27 cellular contexts compared by ENCODE assay signal in the genomic region with DNA sequence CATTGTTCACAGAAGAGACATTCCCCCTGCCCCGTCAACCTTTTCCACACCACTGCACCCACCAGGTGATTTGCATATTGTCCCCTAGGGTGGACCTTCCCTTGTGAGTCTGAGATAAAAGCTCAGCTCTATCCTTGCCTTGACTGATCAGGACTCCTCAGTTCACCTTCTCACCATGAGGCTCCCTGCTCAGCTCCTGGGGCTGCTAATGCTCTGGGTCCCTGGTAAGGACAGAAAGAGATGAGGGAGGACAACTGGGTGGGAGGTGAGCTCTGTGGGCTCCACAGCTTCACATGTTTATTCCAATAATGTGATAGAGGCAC.
"Had no signal": no experiment of that assay in that cellular context is flagged by ENCODE, and none has a peak within 500 bp of the region (broad histone marks: within the 10 kb centered on the region; RNA-seq: fewer than 3 reads in every experiment).

No MANE protein-coding gene starts in this region.

- ATAC-seq: gastroesophageal sphincter, left colon had no signal

- H3K9me3 ChIP-seq: ascending aorta, gastroesophageal sphincter, ovary, psoas muscle, tibial nerve, uterus had no signal

- H3K36me3 ChIP-seq: ascending aorta, cardiac muscle cell, gastroesophageal sphincter, ovary, tibial nerve, uterus had no signal

- H3K4me2 ChIP-seq: smooth muscle cell had no signal

- DNase-seq: activated CD4-positive, alpha-beta memory T cell treated with anti-CD3 and anti-CD28 coated beads for 36 hours; activated CD4-positive, alpha-beta T cell treated with anti-CD3 and anti-CD28 coated beads, Interleukin-2, amount 10 ng/mL, durations not matched to agents 24 days and 14 days; activated CD4-positive, CD25-positive, alpha-beta regulatory T cell treated with anti-CD3 and anti-CD28 coated beads, Interleukin-2, amount 50 U/mL, for 72 hours; activated CD8-positive, alpha-beta memory T cell treated with anti-CD3 and anti-CD28 coated beads, Interleukin-2, amount 50 U/mL, for 4 hours; activated gamma-delta T cell; activated naive CD4-positive, alpha-beta T cell treated with anti-CD3 and anti-CD28 coated beads, Interleukin-2, amount 10 ng/mL, durations not matched to agents 7 days and 5 days; activated naive CD8-positive, alpha-beta T cell treated with anti-CD3 and anti-CD28 coated beads, Interleukin-2, amount 10 ng/mL, durations not matched to agents 7 days and 5 days; activated T-cell treated with anti-CD3 and anti-CD28 coated beads, Interleukin-2, amount 50 U/mL, for 24 hours; cerebellar nuclear complex; head of caudate nucleus; hippocampal formation; left colon; mammary epithelial cell; naive B cell; ovary; psoas muscle; stimulated activated CD4-positive, alpha-beta T cell treated with anti-CD3 and anti-CD28 coated beads, Interleukin-1b, Interleukin-23, amount 100 ng/mL, for 48 hours; stimulated activated naive CD4-positive, alpha-beta T cell; uterus had no signal

- H3K27me3 Mint-ChIP-seq: activated CD4-positive, alpha-beta T cell treated with anti-CD3 and anti-CD28 coated beads, Interleukin-2, amount 10 ng/mL, durations not matched to agents 24 days and 14 days; activated naive CD4-positive, alpha-beta T cell treated with anti-CD3 and anti-CD28 coated beads, Interleukin-2, amount 10 ng/mL, durations not matched to agents 7 days and 5 days; activated naive CD8-positive, alpha-beta T cell treated with anti-CD3 and anti-CD28 coated beads, Interleukin-2, amount 10 ng/mL, durations not matched to agents 7 days and 5 days had no signal

- H3K27ac ChIP-seq: ascending aorta, cardiac muscle cell, coronary artery, gastroesophageal sphincter, ovary, psoas muscle, tibial nerve, uterus had no signal

- H3K4me1 Mint-ChIP-seq: activated CD4-positive, alpha-beta T cell treated with anti-CD3 and anti-CD28 coated beads, Interleukin-2, amount 10 ng/mL, durations not matched to agents 24 days and 14 days; activated naive CD4-positive, alpha-beta T cell treated with anti-CD3 and anti-CD28 coated beads, Interleukin-2, amount 10 ng/mL, durations not matched to agents 7 days and 5 days; activated naive CD8-positive, alpha-beta T cell treated with anti-CD3 and anti-CD28 coated beads, Interleukin-2, amount 10 ng/mL, durations not matched to agents 7 days and 5 days; brain; mesothelial cell of epicardium had no signal

- H3K9me3 Mint-ChIP-seq: activated CD4-positive, alpha-beta memory T cell treated with anti-CD3 and anti-CD28 coated beads for 36 hours; activated CD4-positive, alpha-beta T cell treated with anti-CD3 and anti-CD28 coated beads, Interleukin-2, amount 10 ng/mL, durations not matched to agents 24 days and 14 days; activated naive CD4-positive, alpha-beta T cell treated with anti-CD3 and anti-CD28 coated beads, Interleukin-2, amount 10 ng/mL, durations not matched to agents 7 days and 5 days; activated naive CD8-positive, alpha-beta T cell treated with anti-CD3 and anti-CD28 coated beads, Interleukin-2, amount 10 ng/mL, durations not matched to agents 7 days and 5 days; activated T-cell treated with anti-CD3 and anti-CD28 coated beads, Interleukin-2, amount 50 U/mL, for 24 hours; naive B cell had no signal

- H3K27ac Mint-ChIP-seq: activated CD4-positive, alpha-beta memory T cell treated with anti-CD3 and anti-CD28 coated beads for 36 hours; activated CD4-positive, alpha-beta T cell treated with anti-CD3 and anti-CD28 coated beads, Interleukin-2, amount 10 ng/mL, durations not matched to agents 24 days and 14 days; activated naive CD4-positive, alpha-beta T cell treated with anti-CD3 and anti-CD28 coated beads, Interleukin-2, amount 10 ng/mL, durations not matched to agents 7 days and 5 days; activated naive CD8-positive, alpha-beta T cell treated with anti-CD3 and anti-CD28 coated beads, Interleukin-2, amount 10 ng/mL, durations not matched to agents 7 days and 5 days; activated T-cell treated with anti-CD3 and anti-CD28 coated beads, Interleukin-2, amount 50 U/mL, for 24 hours; brain; mesothelial cell of epicardium had no signal

- H3K36me3 Mint-ChIP-seq: activated CD4-positive, alpha-beta memory T cell treated with anti-CD3 and anti-CD28 coated beads for 36 hours; activated naive CD4-positive, alpha-beta T cell treated with anti-CD3 and anti-CD28 coated beads, Interleukin-2, amount 10 ng/mL, durations not matched to agents 7 days and 5 days; activated naive CD8-positive, alpha-beta T cell treated with anti-CD3 and anti-CD28 coated beads, Interleukin-2, amount 10 ng/mL, durations not matched to agents 7 days and 5 days; brain; mesothelial cell of epicardium; naive B cell had no signal

- H3K27me3 ChIP-seq: ascending aorta, cardiac muscle cell, ovary had no signal

- H3K4me3 Mint-ChIP-seq: activated CD4-positive, alpha-beta memory T cell treated with anti-CD3 and anti-CD28 coated beads for 36 hours; activated CD4-positive, alpha-beta T cell treated with anti-CD3 and anti-CD28 coated beads, Interleukin-2, amount 10 ng/mL, durations not matched to agents 24 days and 14 days; activated naive CD4-positive, alpha-beta T cell treated with anti-CD3 and anti-CD28 coated beads, Interleukin-2, amount 10 ng/mL, durations not matched to agents 7 days and 5 days; activated naive CD8-positive, alpha-beta T cell treated with anti-CD3 and anti-CD28 coated beads, Interleukin-2, amount 10 ng/mL, durations not matched to agents 7 days and 5 days; activated T-cell treated with anti-CD3 and anti-CD28 coated beads, Interleukin-2, amount 50 U/mL, for 24 hours; brain; mesothelial cell of epicardium; naive B cell had no signal

- H3K4me1 ChIP-seq: ascending aorta, gastroesophageal sphincter, psoas muscle, tibial nerve, uterus had no signal

- H3K4me3 ChIP-seq: ascending aorta, cardiac muscle cell, coronary artery, gastroesophageal sphincter, ovary, psoas muscle, smooth muscle cell, tibial nerve, uterus had no signal
